ENCODE assay signal across 13 cellular contexts in the genomic region with DNA sequence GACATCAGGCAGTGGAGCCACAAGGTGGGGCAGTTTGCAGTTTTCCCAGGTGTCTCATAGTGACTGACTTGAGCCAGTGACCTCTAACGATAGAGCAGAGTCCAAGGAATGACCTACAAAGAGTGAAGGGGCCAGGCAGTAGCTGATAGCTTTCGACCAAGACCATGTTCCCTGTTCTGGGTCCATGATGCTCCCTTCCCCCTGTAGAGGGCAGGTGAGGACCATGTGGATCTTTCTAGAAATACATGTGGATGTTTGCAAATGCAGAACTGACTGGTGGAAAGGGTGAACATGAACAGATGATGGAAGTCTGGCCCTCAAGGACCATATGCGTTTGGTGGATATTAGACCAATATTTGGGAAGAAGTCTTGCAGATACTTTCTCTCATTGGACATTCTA. TPM values are rescaled to one million over a fixed set of nuclear protein-coding genes. Genes with fewer than 3 reads are reported as not detected.
DNase-seq lines count a peak whose midpoint lies in the region; ATAC-seq, FAIRE-seq and TF ChIP-seq lines count a peak whose summit lies in the region.
"Not testable (repeated sequence)": the region's sequence is repeated elsewhere in the genome, so short reads cannot be mapped to it uniquely, and the experiment has no call there.
"Had no signal": no experiment of that assay in that cellular context is flagged by ENCODE, and none has a peak within 500 bp of the region (broad histone marks: within the 10 kb centered on the region; RNA-seq: fewer than 3 reads in every experiment).

No MANE protein-coding gene starts in this region.

- not testable (repeated sequence) for ATAC-seq in PC-3, foreskin keratinocyte, HepG2

- not testable (repeated sequence) for TF ChIP-seq POLR2A in HepG2 (IDR thresholded peaks at IDR 0.05; ENCODE audit: insufficient read depth in 1 of 2, low read depth in 2 of 2, low read length in 2 of 2)

- POLR2A ChIA-PET in HEK293 (lab: Yijun Ruan, JAX); PC-3 (lab: Charles Lee; ENCODE audit: unreplicated experiment); HepG2 (lab: Yijun Ruan, JAX): not testable (repeated sequence)

- not testable (repeated sequence) for H3F3A ChIP-seq in PC-3 (ENCODE audit: low read length, unreplicated experiment)

- in situ Hi-C loops in HepG2 (cut with HindIII; ENCODE audit: extremely low pct_ligation_motif_present, low pct_unique_long_range_greater_than_20kb), result not testable (repeated sequence)

- H3K36me3 ChIP-seq in HEK293 (ENCODE audit: control insufficient read depth in 2 of 2, insufficient read depth in 1 of 2, low read length in 2 of 2); PC-3 (ENCODE audit: low read depth, low read length); HepG2 (replicated peaks in 1 of 2; ENCODE audit: control insufficient read depth in 1 of 2, insufficient read depth in 2 of 2, low read length in 2 of 2): not testable (repeated sequence)

- 33% methylated on average over 2 of the region's 3 CpGs for WGBS in HepG2 (ENCODE audit: low lambda C conversion rate)

- H3K4me1 ChIP-seq in HEK293 (ENCODE audit: control insufficient read depth, insufficient read depth, low read length); HepG2 (ENCODE audit: insufficient read depth, low read length): not testable (repeated sequence)
- H3K4me1 ChIP-seq in PC-3 (ENCODE audit: insufficient read depth, low read length) (peaks cover 35% of the 10 kb centered on the region), foreskin keratinocyte (peaks cover 27% of the 10 kb centered on the region)

- not testable (repeated sequence) for H3K9me3 ChIP-seq in HEK293 (ENCODE audit: control insufficient read depth, insufficient read depth, low read depth, low read length); PC-3 (ENCODE audit: low read length); HepG2 (ENCODE audit: low read length)

- intact Hi-C loops in PC-3 (cut with micrococcal nuclease); HepG2 (cut with micrococcal nuclease; ENCODE audit: unreplicated experiment): not testable (repeated sequence)

- TF ChIP-seq CTCF in HEK293 (tag by site-specific recombination; IDR thresholded peaks at IDR 0.05) (peak; percentile 47; the same call in 1 of the 2 replicates), PC-3 (conservative IDR thresholded peaks at IDR 0.05; ENCODE audit: low read depth, low read length) (0 out of 2 replicates have a peak, but pooled peaks have one; percentile 9), VCaP (conservative IDR thresholded peaks at IDR 0.05) (peak; percentile 51), epithelial cell of esophagus (IDR thresholded peaks at IDR 0.05; ENCODE audit: insufficient read depth, low read depth, low read length, missing control alignments) (peak; percentile 9), foreskin keratinocyte (conservative IDR thresholded peaks at IDR 0.05) (peak; percentile 44)
- not testable (repeated sequence) for TF ChIP-seq CTCF in HepG2 (CRISPR knock-in tag; IDR thresholded peaks at IDR 0.05)

- not testable (repeated sequence) for H3K79me2 ChIP-seq in PC-3 (ENCODE audit: low read length); HepG2 (ENCODE audit: insufficient read depth, low read length)

- not testable (repeated sequence) for H3K27me3 ChIP-seq in PC-3 (ENCODE audit: low read length); foreskin keratinocyte; HepG2 (ENCODE audit: control insufficient read depth in 1 of 2, insufficient read depth in 2 of 2, low read length in 2 of 2)

- H3K27ac ChIP-seq in HEK293 (ENCODE audit: extremely low read depth, low read depth, low read length); PC-3 (ENCODE audit: low read length); VCaP; foreskin keratinocyte; HepG2 (ENCODE audit: extremely low read length, insufficient read depth, low read length): not testable (repeated sequence)

- H3K9ac ChIP-seq in PC-3 (ENCODE audit: low read length); HepG2 (ENCODE audit: insufficient read depth, low read depth, low read length): not testable (repeated sequence)

- not testable (repeated sequence) for H3K4me2 ChIP-seq in PC-3 (ENCODE audit: low read length); HepG2 (ENCODE audit: low read depth, low read length)

- not testable (repeated sequence) for TF ChIP-seq EP300 in HepG2 (IDR thresholded peaks at IDR 0.05; ENCODE audit: low read depth in 2 of 2, low read length in 2 of 2); HepG2 (CRISPR knock-in tag; IDR thresholded peaks at IDR 0.05; ENCODE audit: borderline replicate concordance)

- H2AFZ ChIP-seq in PC-3 (ENCODE audit: low read length); HepG2 (ENCODE audit: low read length): not testable (repeated sequence)

- TF ChIP-seq RAD21 in HepG2 (CRISPR knock-in tag; IDR thresholded peaks at IDR 0.05), result not testable (repeated sequence)

- peak; percentile 17 for DNase-seq in HT-29 (ENCODE audit: low spot score)
- not testable (repeated sequence) for DNase-seq in PC-3; epithelial cell of esophagus (ENCODE audit: low read depth); foreskin keratinocyte; HepG2 (ENCODE audit: low spot score)

- FAIRE-seq in HepG2 (lab: Jason Lieb, UNC), result not testable (repeated sequence)

- not testable (repeated sequence) for BruUV-seq in PC-3 (replicated peaks; lab: Mats Ljungman, UMichigan); HepG2 (replicated peaks; lab: Mats Ljungman, UMichigan)

- CTCF ChIA-PET in HEK293 (lab: Yijun Ruan, JAX), result interaction anchor here (1.1 kb wide), 1 partner anchor 13 kb away, joined by 3 read pairs; no protein-coding TSS in a partner anchor
- CTCF ChIA-PET in PC-3 (lab: Charles Lee); HepG2 (lab: Yijun Ruan, JAX; ENCODE audit: low intra/inter-chr PET ratio, low total read pairs): not testable (repeated sequence)

- not testable (repeated sequence) for H3K9me2 ChIP-seq in PC-3 (replicated peaks; ENCODE audit: low read length)

- not testable (repeated sequence) for H3K4me3 ChIP-seq in HEK293 (ENCODE audit: low read depth, low read length); PC-3 (ENCODE audit: low read length); epithelial cell of esophagus (ENCODE audit: low read length); HepG2 (replicated peaks in 1 of 3; ENCODE audit: insufficient read depth in 1 of 3, low read depth in 2 of 3, low read length in 3 of 3)

- not testable (repeated sequence) for H4K20me1 ChIP-seq in PC-3 (ENCODE audit: low read length); HepG2 (ENCODE audit: insufficient read depth, low read length)

RNA-seq across cellular contexts. Expression of gene PSG9, which starts 6.6 kb away (rescaled TPM):
- not detected in 2 replicates for total RNA-seq in HT-29 (2014; rRNA removed; shearing (Covaris generic))
- total RNA-seq in PC-3 (2014; rRNA removed) (not detected in 2 replicates), foreskin keratinocyte (0.04 TPM in 1 of 2 replicates, not detected in the other), HepG2 (2016; rRNA removed; fragmentation: Illumina TruSeq; extraction: Trizol) (not detected in 2 replicates)
- polyA plus RNA-seq in foreskin keratinocyte (0.02 and 0.04 TPM in 2 replicates), HepG2 (2011; rRNA removed) (0.04 and 0.17 TPM in 2 replicates)
- not detected in 2 replicates for total RNA-seq in HepG2 (2016; cell fraction: cytosol; rRNA removed; fragmentation: Illumina TruSeq; extraction: Trizol; ENCODE audit: low read depth)
- not detected in 2 replicates for total RNA-seq in HepG2 (2016; cell fraction: insoluble cytoplasmic fraction; rRNA removed; fragmentation: Illumina TruSeq; extraction: Trizol)
- not detected in 2 replicates for total RNA-seq in HepG2 (2016; cell fraction: membrane; rRNA removed; fragmentation: Illumina TruSeq; extraction: Trizol)
- total RNA-seq in HepG2 (2016; cell fraction: nucleus; rRNA removed; fragmentation: Illumina TruSeq; extraction: Trizol), result not detected in 2 replicates
- polyA plus RNA-seq in HepG2 (2011; cell fraction: cytosol; rRNA removed), result 0.12 and 0.21 TPM in 2 replicates
- polyA plus RNA-seq in HepG2 (2011; cell fraction: nucleus; rRNA removed), result 0.11 TPM in 1 of 2 replicates, not detected in the other
- polyA plus RNA-seq in HepG2 (2012), result 0.12 TPM in 1 of 2 replicates, not detected in the other
- polyA plus RNA-seq in HepG2 (2016; cell fraction: cytosol; fragmentation: Illumina TruSeq; extraction: Trizol; ENCODE audit: low read depth), result not detected in 2 replicates
- not detected in 2 replicates for polyA plus RNA-seq in HepG2 (2016; cell fraction: insoluble cytoplasmic fraction; fragmentation: Illumina TruSeq; extraction: Trizol; ENCODE audit: low read depth)
- not detected in 2 replicates for polyA plus RNA-seq in HepG2 (2016; cell fraction: membrane; fragmentation: Illumina TruSeq; extraction: Trizol; ENCODE audit: low read depth)
- not detected in 2 replicates for polyA plus RNA-seq in HepG2 (2016; cell fraction: nucleus; fragmentation: Illumina TruSeq; extraction: Trizol; ENCODE audit: insufficient read depth, low read depth)
- not detected in 2 replicates for polyA minus RNA-seq in HepG2 (2011; rRNA and poly(A)+ RNA removed; ENCODE audit: low replicate concordance)
- not detected in 2 replicates for polyA minus RNA-seq in HepG2 (2011; cell fraction: cytosol; rRNA and poly(A)+ RNA removed)
- polyA minus RNA-seq in HepG2 (2011; cell fraction: nucleus; rRNA and poly(A)+ RNA removed), result not detected in 2 replicates
- total RNA-seq: A673; CD4-positive, alpha-beta memory T cell; CD4-positive, CD25-positive, alpha-beta regulatory T cell; CD8-positive, alpha-beta memory T cell; GM12878 had no signal
- polyA plus RNA-seq: CD14-positive monocyte; CD4-positive, alpha-beta memory T cell; CD4-positive, CD25-positive, alpha-beta regulatory T cell; CD8-positive, alpha-beta memory T cell; GM12878 had no signal

RNA-seq across cellular contexts. Expression of gene PSG4, which starts 57.3 kb away (rescaled TPM):
- not detected in 2 replicates for total RNA-seq in HT-29 (2014; rRNA removed; shearing (Covaris generic))
- not detected in 2 replicates for total RNA-seq in PC-3 (2014; rRNA removed)
- 5.7 and 10.1 TPM in 2 replicates for total RNA-seq in foreskin keratinocyte
- polyA plus RNA-seq in foreskin keratinocyte, result 4.4 and 7.3 TPM in 2 replicates
- total RNA-seq in HepG2 (2016; rRNA removed; fragmentation: Illumina TruSeq; extraction: Trizol), result not detected in 2 replicates
- total RNA-seq in HepG2 (2016; cell fraction: cytosol; rRNA removed; fragmentation: Illumina TruSeq; extraction: Trizol; ENCODE audit: low read depth), result not detected in 2 replicates
- not detected in 2 replicates for total RNA-seq in HepG2 (2016; cell fraction: insoluble cytoplasmic fraction; rRNA removed; fragmentation: Illumina TruSeq; extraction: Trizol)
- total RNA-seq in HepG2 (2016; cell fraction: membrane; rRNA removed; fragmentation: Illumina TruSeq; extraction: Trizol), result not detected in 2 replicates
- total RNA-seq in HepG2 (2016; cell fraction: nucleus; rRNA removed; fragmentation: Illumina TruSeq; extraction: Trizol), result not detected in 2 replicates
- polyA plus RNA-seq in HepG2 (2011; rRNA removed), result 0.47 TPM in 1 of 2 replicates, not detected in the other
- not detected in 2 replicates for polyA plus RNA-seq in HepG2 (2011; cell fraction: cytosol; rRNA removed)
- polyA plus RNA-seq in HepG2 (2011; cell fraction: nucleus; rRNA removed), result 0.24 TPM in 1 of 2 replicates, not detected in the other
- not detected in 2 replicates for polyA plus RNA-seq in HepG2 (2012)
- polyA plus RNA-seq in HepG2 (2016; cell fraction: cytosol; fragmentation: Illumina TruSeq; extraction: Trizol; ENCODE audit: low read depth), result not detected in 2 replicates
- polyA plus RNA-seq in HepG2 (2016; cell fraction: insoluble cytoplasmic fraction; fragmentation: Illumina TruSeq; extraction: Trizol; ENCODE audit: low read depth), result not detected in 2 replicates
- not detected in 2 replicates for polyA plus RNA-seq in HepG2 (2016; cell fraction: membrane; fragmentation: Illumina TruSeq; extraction: Trizol; ENCODE audit: low read depth)
- polyA plus RNA-seq in HepG2 (2016; cell fraction: nucleus; fragmentation: Illumina TruSeq; extraction: Trizol; ENCODE audit: insufficient read depth, low read depth), result not detected in 2 replicates
- polyA minus RNA-seq in HepG2 (2011; rRNA and poly(A)+ RNA removed; ENCODE audit: low replicate concordance), result 2.4 TPM in 1 of 2 replicates, not detected in the other
- polyA minus RNA-seq in HepG2 (2011; cell fraction: cytosol; rRNA and poly(A)+ RNA removed), result not detected in 2 replicates
- 0.87 TPM in 1 of 2 replicates, not detected in the other for polyA minus RNA-seq in HepG2 (2011; cell fraction: nucleus; rRNA and poly(A)+ RNA removed)
- total RNA-seq: A673; CD4-positive, alpha-beta memory T cell; CD8-positive, alpha-beta memory T cell; GM12878 had no signal
- polyA plus RNA-seq: CD14-positive monocyte; CD4-positive, alpha-beta memory T cell; CD4-positive, CD25-positive, alpha-beta regulatory T cell; CD8-positive, alpha-beta memory T cell; GM12878 had no signal
